ENCODE assay signal across 14 cellular contexts in the genomic region with DNA sequence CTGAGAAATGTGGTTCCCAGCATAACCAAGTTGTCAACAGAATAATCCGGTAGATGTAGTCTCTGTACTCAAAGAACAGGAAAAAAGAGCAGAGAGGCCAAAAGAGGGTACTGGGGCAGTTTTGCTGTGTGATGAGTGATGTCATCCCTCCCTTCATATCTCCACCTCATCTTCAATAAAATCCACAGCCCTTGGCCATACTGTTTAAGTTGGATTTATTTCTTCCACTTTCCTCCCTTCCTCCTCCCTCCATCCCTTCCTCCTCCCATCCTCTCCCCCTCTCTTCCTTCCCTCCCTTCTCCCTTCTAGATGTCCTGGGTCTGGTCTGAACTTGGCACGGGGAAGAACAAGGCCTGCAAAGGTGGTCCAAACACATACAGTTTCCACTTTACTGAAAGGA. TPM values are rescaled to one million over a fixed set of nuclear protein-coding genes. Genes with fewer than 3 reads are reported as not detected.
DNase-seq lines count a peak whose midpoint lies in the region; ATAC-seq, FAIRE-seq and TF ChIP-seq lines count a peak whose summit lies in the region.
"Had no signal": no experiment of that assay in that cellular context is flagged by ENCODE, and none has a peak within 500 bp of the region (broad histone marks: within the 10 kb centered on the region; RNA-seq: fewer than 3 reads in every experiment).

No MANE protein-coding gene starts in this region.

- peaks cover 27% of the 10 kb centered on the region for H3K4me1 ChIP-seq in OCI-LY3 (ENCODE audit: low read length)
- H3K4me1 ChIP-seq in K562 (replicated peaks in 1 of 2; ENCODE audit: control insufficient read depth in 2 of 2, insufficient read depth in 2 of 2, low read length in 2 of 2): peaks cover 5 to 14% of the 10 kb centered on the region in 2 experiments; a peak in 4 of 5 replicates
- H3K4me1 ChIP-seq in SK-N-SH (ENCODE audit: control insufficient read depth in 1 of 2, insufficient read depth in 2 of 2, low read depth in 1 of 2, low read length in 1 of 2): no peaks in the 10 kb centered on the region; a peak in 2 of 4 replicates

- H3K27me3 Mint-ChIP-seq in activated CD8-positive, alpha-beta T cell treated with anti-CD3 and anti-CD28 coated beads, Interleukin-2, amount 10 ng/mL, durations not matched to agents 7 days and 5 days (ENCODE audit: low read depth): no peaks in the 10 kb centered on the region
- no peaks in the 10 kb centered on the region for H3K27me3 Mint-ChIP-seq in activated CD8-positive, alpha-beta T cell treated with anti-CD3 and anti-CD28 coated beads for 36 hours
- H3K27me3 Mint-ChIP-seq: CD4-positive, alpha-beta T cell had no signal

- no peak overlapping the region for H3K27ac ChIP-seq in OCI-LY3 (ENCODE audit: low read length)
- no peak overlapping the region for H3K27ac ChIP-seq in K562 (ENCODE audit: extremely low read depth, low read depth, low read length)
- 0 out of 4 replicates have a peak overlapping the region, but pooled peaks of 1 of the 2 experiments have one; percentile 21 for H3K27ac ChIP-seq in SK-N-SH (ENCODE audit: low read depth in 2 of 2, low read length in 1 of 2)
- H3K27ac ChIP-seq: BLaER1 had no signal

- POLR2A ChIA-PET in activated CD8-positive, alpha-beta T cell treated with anti-CD3 and anti-CD28 coated beads, Interleukin-2, amount 10 ng/mL, durations not matched to agents 7 days and 5 days (lab: Charles Lee): no interaction called here
- POLR2A ChIA-PET in activated CD8-positive, alpha-beta T cell treated with anti-CD3 and anti-CD28 coated beads for 36 hours (lab: Charles Lee): no interaction called here
- POLR2A ChIA-PET in K562 (lab: Yijun Ruan, JAX) (no interaction called here), SK-N-SH (lab: Yijun Ruan, JAX) (no interaction called here)

- H3K9me3 Mint-ChIP-seq in activated CD8-positive, alpha-beta T cell treated with anti-CD3 and anti-CD28 coated beads, Interleukin-2, amount 10 ng/mL, durations not matched to agents 7 days and 5 days (ENCODE audit: insufficient read depth): no peaks in the 10 kb centered on the region
- H3K9me3 Mint-ChIP-seq in activated CD8-positive, alpha-beta T cell treated with anti-CD3 and anti-CD28 coated beads for 36 hours: no peaks in the 10 kb centered on the region
- H3K9me3 Mint-ChIP-seq: CD4-positive, alpha-beta T cell had no signal

- peak overlapping the region; percentile 4 for H3K27ac Mint-ChIP-seq in activated CD8-positive, alpha-beta T cell treated with anti-CD3 and anti-CD28 coated beads, Interleukin-2, amount 10 ng/mL, durations not matched to agents 7 days and 5 days
- no peak overlapping the region for H3K27ac Mint-ChIP-seq in activated CD8-positive, alpha-beta T cell treated with anti-CD3 and anti-CD28 coated beads for 36 hours
- H3K27ac Mint-ChIP-seq: CD4-positive, alpha-beta T cell had no signal

- in situ Hi-C loops in K562 (cut with MboI): no loop called here

- peaks cover 54% of the 10 kb centered on the region for H3K4me1 Mint-ChIP-seq in activated CD8-positive, alpha-beta T cell treated with anti-CD3 and anti-CD28 coated beads, Interleukin-2, amount 10 ng/mL, durations not matched to agents 7 days and 5 days (ENCODE audit: low read depth)
- peaks cover 6% of the 10 kb centered on the region for H3K4me1 Mint-ChIP-seq in activated CD8-positive, alpha-beta T cell treated with anti-CD3 and anti-CD28 coated beads for 36 hours (ENCODE audit: low read depth)

- CTCF ChIA-PET in activated CD8-positive, alpha-beta T cell treated with anti-CD3 and anti-CD28 coated beads, Interleukin-2, amount 10 ng/mL, durations not matched to agents 7 days and 5 days (lab: Charles Lee): no interaction called here
- CTCF ChIA-PET in activated CD8-positive, alpha-beta T cell treated with anti-CD3 and anti-CD28 coated beads for 36 hours (lab: Charles Lee): interaction anchor here (0.6 kb wide), 1 partner anchor 1787 kb away, joined by 3 read pairs; no protein-coding TSS in a partner anchor
- CTCF ChIA-PET in K562 (lab: Yijun Ruan, JAX; ENCODE audit: low intra/inter-chr PET ratio) (no interaction called here), SK-N-SH (lab: Yijun Ruan, JAX) (interaction anchor here (1.0 kb wide), 1 partner anchor 227 kb away, joined by 4 read pairs; no protein-coding TSS in a partner anchor)

- H3K9me3 ChIP-seq in OCI-LY3 (ENCODE audit: insufficient read depth, low read length) (no peaks in the 10 kb centered on the region), K562 (replicated peaks; ENCODE audit: control insufficient read depth, insufficient read depth, low read depth, low read length) (no peaks in the 10 kb centered on the region), SK-N-SH (no peaks in the 10 kb centered on the region)

- no peak for TF ChIP-seq POLR2A in K562 (conservative IDR thresholded peaks at IDR 0.05)

- no peaks in the 10 kb centered on the region for H3K79me2 ChIP-seq in OCI-LY3 (ENCODE audit: low read length)
- no peaks in the 10 kb centered on the region for H3K79me2 ChIP-seq in K562 (ENCODE audit: control insufficient read depth, insufficient read depth, low read length)
- no peaks in the 10 kb centered on the region for H3K79me2 ChIP-seq in SK-N-SH (ENCODE audit: insufficient read depth)

- ATAC-seq in activated CD8-positive, alpha-beta T cell treated with anti-CD3 and anti-CD28 coated beads, Interleukin-2, amount 10 ng/mL, durations not matched to agents 7 days and 5 days: no peak
- no peak for ATAC-seq in activated CD8-positive, alpha-beta T cell treated with anti-CD3 and anti-CD28 coated beads for 36 hours
- no peak for ATAC-seq in K562

- intact Hi-C loops in activated CD8-positive, alpha-beta T cell treated with anti-CD3 and anti-CD28 coated beads for 36 hours (cut with micrococcal nuclease): no loop called here
- intact Hi-C loops in K562 (cut with micrococcal nuclease): loop anchor here (10.0 kb wide), 1 partner anchor 229 kb away; no protein-coding TSS in a partner anchor

- no peak for TF ChIP-seq CTCF in activated CD8-positive, alpha-beta T cell treated with anti-CD3 and anti-CD28 coated beads for 36 hours (IDR thresholded peaks at IDR 0.05)
- no peak for TF ChIP-seq CTCF in OCI-LY3 (IDR thresholded peaks at IDR 0.05; ENCODE audit: low read depth, low read length)
- no peak for TF ChIP-seq CTCF in K562 (IDR thresholded peaks at IDR 0.05 in 2 of 3, conservative IDR thresholded peaks at IDR 0.05 in 1 of 3; ENCODE audit: insufficient read depth in 2 of 3, low read depth in 1 of 3, low read length in 3 of 3)
- TF ChIP-seq CTCF in SK-N-SH (IDR thresholded peaks at IDR 0.05): no peak

- no peaks in the 10 kb centered on the region for H3K36me3 ChIP-seq in OCI-LY3 (replicated peaks; ENCODE audit: low read depth, low read length)
- no peaks in the 10 kb centered on the region for H3K36me3 ChIP-seq in K562 (ENCODE audit: control insufficient read depth, insufficient read depth, low read length)
- no peaks in the 10 kb centered on the region for H3K36me3 ChIP-seq in SK-N-SH (replicated peaks in 1 of 2; ENCODE audit: control insufficient read depth in 1 of 2, insufficient read depth in 2 of 2, low read length in 1 of 2)
- H3K36me3 ChIP-seq: BLaER1 had no signal

- H3K9me1 ChIP-seq in K562 (ENCODE audit: control insufficient read depth, insufficient read depth, low read length): no peaks in the 10 kb centered on the region

- H2AFZ ChIP-seq in OCI-LY3 (ENCODE audit: low read depth, low read length): no peak overlapping the region
- H2AFZ ChIP-seq in K562 (ENCODE audit: low read depth, low read length): peak overlapping the region; percentile 24; the same call in 1 of the 2 replicates
- H2AFZ ChIP-seq in SK-N-SH (ENCODE audit: low read depth): no peak overlapping the region

- H3K27me3 ChIP-seq in OCI-LY3 (ENCODE audit: low read depth, low read length): 0 out of 2 replicates have a peak, but pooled peaks cover 2% of the 10 kb centered on the region
- H3K27me3 ChIP-seq in K562 (ENCODE audit: control insufficient read depth in 2 of 2, insufficient read depth in 2 of 2, low read length in 2 of 2): no peaks in the 10 kb centered on the region; a peak in 2 of 5 replicates
- no peaks in the 10 kb centered on the region for H3K27me3 ChIP-seq in SK-N-SH (ENCODE audit: insufficient read depth)
- H3K27me3 ChIP-seq: BLaER1 had no signal

- no peaks in the 10 kb centered on the region for H3K9me2 ChIP-seq in SK-N-SH

- H3K4me3 Mint-ChIP-seq in activated CD8-positive, alpha-beta T cell treated with anti-CD3 and anti-CD28 coated beads, Interleukin-2, amount 10 ng/mL, durations not matched to agents 7 days and 5 days: no peak overlapping the region
- no peak overlapping the region for H3K4me3 Mint-ChIP-seq in activated CD8-positive, alpha-beta T cell treated with anti-CD3 and anti-CD28 coated beads for 36 hours
- H3K4me3 Mint-ChIP-seq: CD4-positive, alpha-beta T cell had no signal

- no peak overlapping the region for H3K9ac ChIP-seq in OCI-LY3 (ENCODE audit: low read length)
- no peak overlapping the region for H3K9ac ChIP-seq in K562 (ENCODE audit: insufficient read depth in 1 of 2, low read depth in 2 of 2, low read length in 2 of 2)
- no peak overlapping the region for H3K9ac ChIP-seq in SK-N-SH
- H3K9ac ChIP-seq: BLaER1 had no signal

- H3K4me2 ChIP-seq in OCI-LY3 (ENCODE audit: low read length): peak overlapping the region; percentile 12
- H3K4me2 ChIP-seq in K562 (ENCODE audit: insufficient read depth, low read length): no peak overlapping the region
- no peak overlapping the region for H3K4me2 ChIP-seq in SK-N-SH
- H3K4me2 ChIP-seq: BLaER1 had no signal

- H3K36me3 Mint-ChIP-seq in activated CD8-positive, alpha-beta T cell treated with anti-CD3 and anti-CD28 coated beads, Interleukin-2, amount 10 ng/mL, durations not matched to agents 7 days and 5 days (ENCODE audit: low read depth): no peaks in the 10 kb centered on the region
- H3K36me3 Mint-ChIP-seq in activated CD8-positive, alpha-beta T cell treated with anti-CD3 and anti-CD28 coated beads for 36 hours (ENCODE audit: low read depth): no peaks in the 10 kb centered on the region

- H3K4me3 ChIP-seq in OCI-LY3 (ENCODE audit: low read length): no peak overlapping the region
- H3K4me3 ChIP-seq in K562: no peak overlapping the region
- H3K4me3 ChIP-seq in SK-N-SH (ENCODE audit: low read depth in 2 of 2, low read length in 1 of 2): no peak overlapping the region
- H3K4me3 ChIP-seq: BLaER1 had no signal

- no TSS peak for BruUV-seq in K562 (replicated peaks; lab: Mats Ljungman, UMichigan)

- FAIRE-seq in K562 (lab: Jason Lieb, UNC): no peak
- peak; percentile 94 for FAIRE-seq in urothelium cell line (lab: Jason Lieb, UNC)
- FAIRE-seq: HTR-8/SVneo had no signal

- H4K20me1 ChIP-seq in OCI-LY3 (ENCODE audit: insufficient read depth, low read length) (no peaks in the 10 kb centered on the region), K562 (replicated peaks; ENCODE audit: control insufficient read depth, insufficient read depth, low read length) (no peaks in the 10 kb centered on the region), SK-N-SH (ENCODE audit: insufficient read depth) (no peaks in the 10 kb centered on the region)
- H4K20me1 ChIP-seq: BLaER1 had no signal

- DNase-seq in activated CD8-positive, alpha-beta T cell treated with anti-CD3 and anti-CD28 coated beads, Interleukin-2, amount 10 ng/mL, durations not matched to agents 7 days and 5 days: no peak
- DNase-seq in activated CD8-positive, alpha-beta T cell treated with anti-CD3 and anti-CD28 coated beads for 36 hours: no peak
- DNase-seq in K562 (ENCODE audit: extremely low read depth in 1 of 4, low spot score in 3 of 4): no peak
- no peak for DNase-seq in urothelium cell line (ENCODE audit: low spot score)
- DNase-seq in iPS-NIHi7 (ENCODE audit: extremely low spot score): no peak
- no peak for DNase-seq in activated naive CD4-positive, alpha-beta T cell treated with anti-CD3 and anti-CD28 coated beads, Interleukin-2, amount 50 U/mL, for 16 hours
- DNase-seq in SK-N-SH: no peak
- DNase-seq: 8988T; Calu3; CD4-positive, alpha-beta T cell; DMS 273 treated with DMSO at 0.1 percent for 48 hours had no signal

- TF ChIP-seq EP300 in K562 (IDR thresholded peaks at IDR 0.05; ENCODE audit: low read length) (no peak), SK-N-SH (IDR thresholded peaks at IDR 0.05; ENCODE audit: borderline replicate concordance in 1 of 2, low read depth in 1 of 2, low read length in 1 of 2) (no peak)

- WGBS in K562 (ENCODE audit: insufficient coverage, low coverage, missing lambda C conversion rate): 44% methylated on average over 2 of the region's 2 CpGs
- 82% methylated on average over 2 of the region's 2 CpGs for WGBS in SK-N-SH (ENCODE audit: low lambda C conversion rate)

- H3F3A ChIP-seq in SK-N-SH (replicated peaks; ENCODE audit: insufficient read depth): peaks cover 17% of the 10 kb centered on the region

- TF ChIP-seq RAD21 in K562 (CRISPR knock-in tag; conservative IDR thresholded peaks at IDR 0.05 in 1 of 2, IDR thresholded peaks at IDR 0.05 in 1 of 2): no peak
- no peak for TF ChIP-seq RAD21 in SK-N-SH (IDR thresholded peaks at IDR 0.05; ENCODE audit: low read length)

RNA-seq across cellular contexts. Expression of a gene that starts 18.2 kb away (rescaled TPM):
- 10 to 100 TPM; 35.0 to 36.6 TPM for total RNA-seq in activated CD8-positive, alpha-beta T cell treated with anti-CD3 and anti-CD28 coated beads, Interleukin-2, amount 10 ng/mL, durations not matched to agents 7 days and 5 days
- total RNA-seq in activated CD8-positive, alpha-beta T cell treated with anti-CD3 and anti-CD28 coated beads for 36 hours: 10 to 100 TPM; 26.3 to 26.7 TPM
- 2.6 and 7.4 TPM in 2 replicates for total RNA-seq in K562 (2011; cell fraction: chromatin; rRNA removed; ENCODE audit: low replicate concordance)
- 1.0 and 1.2 TPM in 2 replicates for total RNA-seq in K562 (2011; cell fraction: nucleolus; rRNA removed)
- 2.6 and 3.5 TPM in 2 replicates for total RNA-seq in K562 (2011; cell fraction: nucleoplasm; rRNA removed)
- 3.4 and 3.7 TPM in 2 replicates for total RNA-seq in K562 (2014; rRNA removed)
- total RNA-seq in K562 (2014; rRNA removed; fragmentation: Illumina TruSeq; extraction: Trizol): 7.5 and 9.0 TPM in 2 replicates
- 6.0 and 6.8 TPM in 2 replicates for total RNA-seq in K562 (2015; rRNA removed; fragmentation: Illumina TruSeq; extraction: Trizol)
- 7.3 and 7.6 TPM in 2 replicates for total RNA-seq in K562 (2021)
- 2.9 and 4.0 TPM in 2 replicates for polyA plus RNA-seq in K562 (2011; rRNA removed)
- polyA plus RNA-seq in K562 (2011; cell fraction: cytosol; rRNA removed): 0.78 and 2.3 TPM in 2 replicates
- 2.1 and 3.6 TPM in 2 replicates for polyA plus RNA-seq in K562 (2011; cell fraction: nucleus; rRNA removed)
- polyA plus RNA-seq in K562 (2012): 3.2 and 4.5 TPM in 2 replicates
- 5.9 and 6.3 TPM in 2 replicates for polyA plus RNA-seq in K562 (2014; fragmentation: Illumina TruSeq; extraction: Trizol)
- polyA plus RNA-seq in K562 (2014; fragmentation: Nextera tagmentation; extraction: Ambion mirVana): 1 to 10 TPM; 1.4 TPM
- polyA plus RNA-seq in K562 (2014; rRNA removed): 3.4 and 3.6 TPM in 2 replicates
- 5.3 and 9.2 TPM in 2 replicates for polyA minus RNA-seq in K562 (2011; rRNA and poly(A)+ RNA removed)
- polyA minus RNA-seq in K562 (2011; cell fraction: cytosol; rRNA and poly(A)+ RNA removed): 2.2 and 2.8 TPM in 2 replicates
- polyA minus RNA-seq in K562 (2011; cell fraction: nucleus; rRNA and poly(A)+ RNA removed): 0.94 and 2.8 TPM in 2 replicates
- 1.3 and 1.9 TPM in 2 replicates for polyA plus RNA-seq in SK-N-SH (2012; rRNA removed)
- polyA plus RNA-seq in SK-N-SH (2012; cell fraction: cytosol; rRNA removed): 2.0 and 2.5 TPM in 2 replicates
- polyA plus RNA-seq in SK-N-SH (2012; cell fraction: nucleus; rRNA removed): 1.8 and 2.4 TPM in 2 replicates

Comparison
In these comparisons a context has a peak if more than half of its experiments do, and no peak if none do; other contexts are left out.
1. CTCF ChIA-PET loops: an anchor here in activated CD8-positive, alpha-beta T cell treated with anti-CD3 and anti-CD28 coated beads for 36 hours (0.6 kb wide) and SK-N-SH (1.0 kb wide); none called in activated CD8-positive, alpha-beta T cell treated with anti-CD3 and anti-CD28 coated beads, Interleukin-2, amount 10 ng/mL, durations not matched to agents 7 days and 5 days and K562.